ENCODE assay signal across 15 cellular contexts in the genomic region with DNA sequence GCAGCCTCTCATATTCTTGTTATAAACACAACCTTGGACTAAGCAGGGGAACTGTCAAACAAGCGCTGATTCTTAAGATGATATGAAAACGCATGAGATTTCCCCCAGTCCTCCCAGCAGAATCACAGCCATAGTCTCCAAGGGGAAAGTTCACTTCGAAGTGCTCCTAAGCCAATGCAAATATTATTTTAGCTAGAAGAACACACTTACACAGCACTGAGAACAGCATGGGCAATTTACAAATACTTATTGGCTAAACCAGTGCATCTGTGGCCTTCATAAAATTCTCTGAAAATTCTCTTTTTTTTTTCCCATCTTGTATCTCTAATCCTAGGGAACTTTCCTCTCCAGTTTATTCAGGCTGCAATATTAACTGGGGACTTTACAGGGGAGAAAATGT.
DNase-seq lines count a peak whose midpoint lies in the region; ATAC-seq and TF ChIP-seq lines count a peak whose summit lies in the region.
"Had no signal": no experiment of that assay in that cellular context is flagged by ENCODE, and none has a peak within 500 bp of the region (broad histone marks: within the 10 kb centered on the region; RNA-seq: fewer than 3 reads in every experiment).

No MANE protein-coding gene starts in this region.

- H3K36me3 ChIP-seq in left lung, result no peaks in the 10 kb centered on the region
- no peaks in the 10 kb centered on the region for H3K36me3 ChIP-seq in PC-9 (ENCODE audit: low read depth)
- H3K36me3 ChIP-seq: BLaER1 had no signal

- no peak overlapping the region for H3K4me3 ChIP-seq in left lung
- H3K4me3 ChIP-seq in PC-9, result no peak overlapping the region
- H3K4me3 ChIP-seq: A549, BLaER1, GM23248 had no signal

- no peak overlapping the region for H3K27ac ChIP-seq in left lung
- no peak overlapping the region for H3K27ac ChIP-seq in PC-9
- H3K27ac ChIP-seq: A549, BLaER1, GM23248 had no signal

- H3K4me2 ChIP-seq in PC-9, result no peak overlapping the region
- H3K4me2 ChIP-seq: A549, BLaER1 had no signal

- peaks cover 0 to 6% of the 10 kb centered on the region in 2 donors for H3K4me1 ChIP-seq in left lung
- H3K4me1 ChIP-seq in PC-9 (replicated peaks; ENCODE audit: insufficient read depth), result no peaks in the 10 kb centered on the region
- H3K4me1 ChIP-seq: A549, BLaER1, Caco-2 had no signal

- H2AFZ ChIP-seq in PC-9, result no peak overlapping the region
- H2AFZ ChIP-seq: GM23248 had no signal

- intact Hi-C loops in left lung (cut with DNase I) (no loop called here), PC-9 (cut with micrococcal nuclease; ENCODE audit: unreplicated experiment) (no loop called here)

- H3K79me2 ChIP-seq in PC-9 (ENCODE audit: low read depth), result no peaks in the 10 kb centered on the region

- DNase-seq in NCI-H82 (lab: John Stamatoyannopoulos, UW), result peak; percentile 27
- DNase-seq in NCI-H82 treated with DMSO at 0.1 percent for 48 hours (lab: John Stamatoyannopoulos, UW; ENCODE audit: unreplicated experiment), result no peak
- DNase-seq in brain pericyte (ENCODE audit: low read depth, low spot score), result peak; percentile 37
- no peak for DNase-seq in left lung
- DNase-seq in smooth muscle cell of the brain vasculature (ENCODE audit: low read depth, low spot score), result peak; percentile 24
- DNase-seq in PC-9, result no peak
- DNase-seq in DMS53 treated with DMSO at 0.1 percent for 48 hours (lab: John Stamatoyannopoulos, UW; ENCODE audit: unreplicated experiment), result no peak
- DNase-seq: Caco-2; CD8-positive, alpha-beta memory T cell; GF-D8; GM23248 had no signal

- CTCF ChIA-PET in PC-9 (lab: Charles Lee), result no interaction called here

- no TSS peak for BruUV-seq in PC-9 (replicated peaks; lab: Mats Ljungman, UMichigan)

- H3K9me3 ChIP-seq in left lung (no peaks in the 10 kb centered on the region), PC-9 (ENCODE audit: insufficient read depth, low read depth) (no peaks in the 10 kb centered on the region)
- H3K9me3 ChIP-seq: A549, BLaER1, Caco-2 had no signal

- H3K27me3 ChIP-seq in left lung, result no peaks in the 10 kb centered on the region
- H3K27me3 ChIP-seq in PC-9 (ENCODE audit: insufficient read depth, low read depth), result no peaks in the 10 kb centered on the region
- H3K27me3 ChIP-seq: BLaER1 had no signal

- no peaks in the 10 kb centered on the region for H3F3A ChIP-seq in PC-9 (ENCODE audit: insufficient read depth, low read depth)

- H4K20me1 ChIP-seq in PC-9 (ENCODE audit: insufficient read depth), result no peaks in the 10 kb centered on the region
- H4K20me1 ChIP-seq: BLaER1 had no signal

- no peaks in the 10 kb centered on the region for H3K9me2 ChIP-seq in PC-9 (ENCODE audit: insufficient read depth)

- POLR2A ChIA-PET in PC-9 (lab: Charles Lee; ENCODE audit: unreplicated experiment), result no interaction called here

- ATAC-seq in left lung (peak; percentile 56), HG02840 (IDR thresholded peaks at IDR 0.05; ENCODE audit: low FRiP score, unreplicated experiment) (no peak)
- ATAC-seq: A549, HCT116 had no signal

- TF ChIP-seq CTCF in left lung (IDR thresholded peaks at IDR 0.05), result no peak
- no peak for TF ChIP-seq CTCF in PC-9 (conservative IDR thresholded peaks at IDR 0.05)

Comparison
In these comparisons a context has a peak if more than half of its experiments do, and no peak if none do; other contexts are left out.
1. DNase-seq: peak in NCI-H82 (single experiment), brain pericyte (single experiment) and smooth muscle cell of the brain vasculature (single experiment); none in NCI-H82 treated with DMSO at 0.1 percent for 48 hours (single experiment), left lung (0 of 2), PC-9 (0 of 2) and DMS53 treated with DMSO at 0.1 percent for 48 hours (single experiment).